Comparison of ENCODE assay signal across 26 cellular contexts in genomic region chr1:108889706-108890105, GRCh38. TPM values are rescaled to one million over a fixed set of nuclear protein-coding genes. Genes with fewer than 3 reads are reported as not detected.
A peak's percentile ranks its signal among the peaks of the same experiment; 100 is the strongest.
DNase-seq lines count a peak whose midpoint lies in the region; ATAC-seq, FAIRE-seq and TF ChIP-seq lines count a peak whose summit lies in the region.
"Had no signal": no experiment of that assay in that cellular context is flagged by ENCODE, and none has a peak within 500 bp of the region (broad histone marks: within the 10 kb centered on the region; RNA-seq: fewer than 3 reads in every experiment).

No MANE protein-coding gene starts in this region.

- H3K4me1 Mint-ChIP-seq in nephron (peaks cover 13% of the 10 kb centered on the region), type B pancreatic cell (ENCODE audit: unreplicated experiment) (peaks cover 27% of the 10 kb centered on the region)
- H3K4me1 Mint-ChIP-seq in activated T-helper 2 cell treated with anti-CD3 and anti-CD28 coated beads, Interferon-gamma antibody, Interleukin-2, Interleukin-4, amounts not matched to agents 10 μg/mL and 5 μg/mL and 100 μg/mL, durations not matched to agents 14 hours and 24 hours and 36 hours (ENCODE audit: low read depth), result peaks cover 3% of the 10 kb centered on the region
- H3K4me1 Mint-ChIP-seq: activated naive CD4-positive, alpha-beta T cell treated with anti-CD3 and anti-CD28 coated beads, Interleukin-2, amount 10 ng/mL, durations not matched to agents 7 days and 5 days; natural killer cell had no signal

- intact Hi-C loops in activated T-helper 2 cell treated with anti-CD3 and anti-CD28 coated beads, Interferon-gamma antibody, Interleukin-2, Interleukin-4, amounts not matched to agents 10 μg/mL and 5 μg/mL and 100 μg/mL, durations not matched to agents 14 hours and 24 hours and 36 hours (cut with micrococcal nuclease), result no loop called here

- peak; percentile 53 for DNase-seq in NCI-H82 (lab: John Stamatoyannopoulos, UW)
- DNase-seq in NCI-H82 treated with DMSO at 0.1 percent for 48 hours (lab: John Stamatoyannopoulos, UW; ENCODE audit: unreplicated experiment), result no peak
- DNase-seq in epithelial cell of prostate (ENCODE audit: low read depth, low spot score), result no peak
- no peak for DNase-seq in type B pancreatic cell (ENCODE audit: extremely low spot score, unreplicated experiment)
- no peak for DNase-seq in HTR-8/SVneo (ENCODE audit: insufficient read length, low spot score)
- DNase-seq in activated T-helper 2 cell treated with anti-CD3 and anti-CD28 coated beads, Interferon-gamma antibody, Interleukin-2, Interleukin-4, amounts not matched to agents 10 μg/mL and 5 μg/mL and 100 μg/mL, durations not matched to agents 14 hours and 24 hours and 36 hours (ENCODE audit: low spot score), result no peak
- DNase-seq: 8988T; activated CD4-positive, alpha-beta T cell treated with anti-CD3 and anti-CD28 coated beads, Interleukin-2, amount 10 ng/mL, durations not matched to agents 7 days and 5 days; activated naive CD4-positive, alpha-beta T cell treated with anti-CD3 and anti-CD28 coated beads, Interleukin-2, amount 10 ng/mL, durations not matched to agents 7 days and 5 days; activated T-cell treated with anti-CD3 and anti-CD28 coated beads, Interleukin-2, amount 50 U/mL, for 72 hours; amniotic stem cell; H9; heart left ventricle; midbrain; natural killer cell; NCI-H1092; NCI-H187 treated with DMSO at 0.1 percent for 48 hours; NCI-H345; NCI-H748 treated with DMSO at 0.1 percent for 48 hours; posterior cingulate gyrus; upper lobe of right lung had no signal

- H3K27ac Mint-ChIP-seq in nephron (peak overlapping the region in 2 of 3 experiments; percentile 36 to 71), type B pancreatic cell (peak overlapping the region; percentile 7)
- H3K27ac Mint-ChIP-seq in activated T-helper 2 cell treated with anti-CD3 and anti-CD28 coated beads, Interferon-gamma antibody, Interleukin-2, Interleukin-4, amounts not matched to agents 10 μg/mL and 5 μg/mL and 100 μg/mL, durations not matched to agents 14 hours and 24 hours and 36 hours, result no peak overlapping the region
- H3K27ac Mint-ChIP-seq: activated CD4-positive, alpha-beta T cell treated with anti-CD3 and anti-CD28 coated beads, Interleukin-2, amount 10 ng/mL, durations not matched to agents 7 days and 5 days; activated naive CD4-positive, alpha-beta T cell treated with anti-CD3 and anti-CD28 coated beads, Interleukin-2, amount 10 ng/mL, durations not matched to agents 7 days and 5 days; activated T-cell treated with anti-CD3 and anti-CD28 coated beads, Interleukin-2, amount 50 U/mL, for 72 hours; natural killer cell had no signal

- ATAC-seq in GM19463 (IDR thresholded peaks at IDR 0.05; ENCODE audit: unreplicated experiment), result no peak
- ATAC-seq: activated T-cell treated with anti-CD3 and anti-CD28 coated beads, Interleukin-2, amount 50 U/mL, for 72 hours; heart left ventricle; natural killer cell; upper lobe of right lung had no signal

- H3K27ac ChIP-seq in epithelial cell of prostate, result peak overlapping the region; percentile 84
- H3K27ac ChIP-seq: coronary artery, upper lobe of right lung had no signal

- H3K27me3 Mint-ChIP-seq in nephron (ENCODE audit: low read depth) (no peaks in the 10 kb centered on the region), type B pancreatic cell (no peaks in the 10 kb centered on the region)
- no peaks in the 10 kb centered on the region for H3K27me3 Mint-ChIP-seq in activated T-helper 2 cell treated with anti-CD3 and anti-CD28 coated beads, Interferon-gamma antibody, Interleukin-2, Interleukin-4, amounts not matched to agents 10 μg/mL and 5 μg/mL and 100 μg/mL, durations not matched to agents 14 hours and 24 hours and 36 hours (ENCODE audit: low read depth)
- H3K27me3 Mint-ChIP-seq: activated CD4-positive, alpha-beta T cell treated with anti-CD3 and anti-CD28 coated beads, Interleukin-2, amount 10 ng/mL, durations not matched to agents 7 days and 5 days; activated naive CD4-positive, alpha-beta T cell treated with anti-CD3 and anti-CD28 coated beads, Interleukin-2, amount 10 ng/mL, durations not matched to agents 7 days and 5 days had no signal

- H3K4me3 Mint-ChIP-seq in nephron, result no peak overlapping the region
- H3K4me3 Mint-ChIP-seq in type B pancreatic cell, result no peak overlapping the region
- H3K4me3 Mint-ChIP-seq in activated T-helper 2 cell treated with anti-CD3 and anti-CD28 coated beads, Interferon-gamma antibody, Interleukin-2, Interleukin-4, amounts not matched to agents 10 μg/mL and 5 μg/mL and 100 μg/mL, durations not matched to agents 14 hours and 24 hours and 36 hours (ENCODE audit: low read depth), result no peak overlapping the region
- H3K4me3 Mint-ChIP-seq: activated CD4-positive, alpha-beta T cell treated with anti-CD3 and anti-CD28 coated beads, Interleukin-2, amount 10 ng/mL, durations not matched to agents 7 days and 5 days; activated naive CD4-positive, alpha-beta T cell treated with anti-CD3 and anti-CD28 coated beads, Interleukin-2, amount 10 ng/mL, durations not matched to agents 7 days and 5 days; activated T-cell treated with anti-CD3 and anti-CD28 coated beads, Interleukin-2, amount 50 U/mL, for 72 hours; H9; natural killer cell had no signal

- H3K9me3 Mint-ChIP-seq in nephron (no peaks in the 10 kb centered on the region), type B pancreatic cell (no peaks in the 10 kb centered on the region)
- H3K9me3 Mint-ChIP-seq in activated T-helper 2 cell treated with anti-CD3 and anti-CD28 coated beads, Interferon-gamma antibody, Interleukin-2, Interleukin-4, amounts not matched to agents 10 μg/mL and 5 μg/mL and 100 μg/mL, durations not matched to agents 14 hours and 24 hours and 36 hours, result no peaks in the 10 kb centered on the region
- H3K9me3 Mint-ChIP-seq: activated CD4-positive, alpha-beta T cell treated with anti-CD3 and anti-CD28 coated beads, Interleukin-2, amount 10 ng/mL, durations not matched to agents 7 days and 5 days; activated naive CD4-positive, alpha-beta T cell treated with anti-CD3 and anti-CD28 coated beads, Interleukin-2, amount 10 ng/mL, durations not matched to agents 7 days and 5 days; activated T-cell treated with anti-CD3 and anti-CD28 coated beads, Interleukin-2, amount 50 U/mL, for 72 hours; H9; natural killer cell had no signal

- no peak for FAIRE-seq in HTR-8/SVneo (lab: Jason Lieb, UNC)
- FAIRE-seq: endometrium had no signal

- TF ChIP-seq CTCF in nephron (IDR thresholded peaks at IDR 0.05; ENCODE audit: unreplicated experiment in 3 of 3) (no peak), type B pancreatic cell (conservative IDR thresholded peaks at IDR 0.05) (no peak)

- H3K36me3 Mint-ChIP-seq in nephron (ENCODE audit: low read depth) (no peaks in the 10 kb centered on the region), type B pancreatic cell (no peaks in the 10 kb centered on the region)
- peaks cover 9% of the 10 kb centered on the region for H3K36me3 Mint-ChIP-seq in activated T-helper 2 cell treated with anti-CD3 and anti-CD28 coated beads, Interferon-gamma antibody, Interleukin-2, Interleukin-4, amounts not matched to agents 10 μg/mL and 5 μg/mL and 100 μg/mL, durations not matched to agents 14 hours and 24 hours and 36 hours (ENCODE audit: low read depth)
- H3K36me3 Mint-ChIP-seq: natural killer cell had no signal

RNA-seq across cellular contexts. Expression of gene GPSM2, which starts 12.9 kb away (rescaled TPM):
- total RNA-seq in type B pancreatic cell (ENCODE audit: low replicate concordance), result 21.8 and 27.9 TPM in 2 replicates
- 14.2 and 15.4 TPM in 2 replicates for total RNA-seq in activated T-helper 2 cell treated with anti-CD3 and anti-CD28 coated beads, Interferon-gamma antibody, Interleukin-2, Interleukin-4, amounts not matched to agents 10 μg/mL and 5 μg/mL and 100 μg/mL, durations not matched to agents 14 hours and 24 hours and 36 hours

RNA-seq across cellular contexts. Expression of gene AKNAD1, which starts 32.8 kb away (rescaled TPM):
- 0.92 TPM in 1 of 2 replicates, not detected in the other for total RNA-seq in type B pancreatic cell (ENCODE audit: low replicate concordance)
- not detected in 2 replicates for total RNA-seq in activated T-helper 2 cell treated with anti-CD3 and anti-CD28 coated beads, Interferon-gamma antibody, Interleukin-2, Interleukin-4, amounts not matched to agents 10 μg/mL and 5 μg/mL and 100 μg/mL, durations not matched to agents 14 hours and 24 hours and 36 hours
- total RNA-seq: activated CD4-positive, alpha-beta T cell treated with anti-CD3 and anti-CD28 coated beads, Interleukin-2, amount 10 ng/mL, durations not matched to agents 7 days and 5 days; activated T-cell treated with anti-CD3 and anti-CD28 coated beads, Interleukin-2, amount 50 U/mL, for 72 hours; G401; H9; natural killer cell had no signal
